8 cellular contexts compared by ENCODE assay signal in genomic region chr4:184649026-184649970, GRCh38. TPM values are rescaled to one million over a fixed set of nuclear protein-coding genes. Genes with fewer than 3 reads are reported as not detected.
DNase-seq lines count a peak whose midpoint lies in the region; ATAC-seq and TF ChIP-seq lines count a peak whose summit lies in the region.

Gene CASP3 (minus strand): TSS chr4:184649447. CDS start chr4:184638453, 10,994 bp downstream.
Gene PRIMPOL (plus strand): TSS chr4:184649738. CDS start chr4:184657141, 7,403 bp downstream.

- peak; percentile 72 for TF ChIP-seq POLR2A in erythroblast (IDR thresholded peaks at IDR 0.05; ENCODE audit: low read length)

- H2AFZ ChIP-seq in PC-3 (ENCODE audit: low read length) = peak within 1 kb of the TSS; percentile 89

- no TSS peak for BruUV-seq in PC-3 (replicated peaks; lab: Mats Ljungman, UMichigan)

- H3K27ac ChIP-seq in PC-3 (ENCODE audit: low read length) = peak within 1 kb of the TSS; percentile 57
- peak within 1 kb of the TSS; percentile 97 for H3K27ac ChIP-seq in muscle layer of colon (ENCODE audit: low read depth, low read length)

- no peaks in the 10 kb centered on the region for H3F3A ChIP-seq in PC-3 (ENCODE audit: low read length, unreplicated experiment)

- H3K9ac ChIP-seq in PC-3 (ENCODE audit: low read length) (peak within 1 kb of the TSS; percentile 88), muscle layer of colon (ENCODE audit: low read length) (peak within 1 kb of the TSS; percentile 95)

- 0 out of 2 replicates have a peak, but pooled peaks have one; percentile 7 for TF ChIP-seq CTCF in PC-3 (conservative IDR thresholded peaks at IDR 0.05; ENCODE audit: low read depth, low read length)

- H3K4me1 ChIP-seq in PC-3 (ENCODE audit: insufficient read depth, low read length) = peaks cover 21% of the 10 kb centered on the region
- H3K4me1 ChIP-seq in muscle layer of colon (ENCODE audit: insufficient read depth, low read length) = peaks cover 37% of the 10 kb centered on the region

- no peaks in the 10 kb centered on the region for H3K36me3 ChIP-seq in PC-3 (ENCODE audit: low read depth, low read length)
- peaks cover 6% of the 10 kb centered on the region for H3K36me3 ChIP-seq in muscle layer of colon (ENCODE audit: insufficient read depth, low read length)

- no peaks in the 10 kb centered on the region for H3K27me3 ChIP-seq in PC-3 (ENCODE audit: low read length)
- no peaks in the 10 kb centered on the region for H3K27me3 ChIP-seq in muscle layer of colon (ENCODE audit: control insufficient read depth in 1 of 2, insufficient read depth in 2 of 2, low read length in 2 of 2)

- POLR2A ChIA-PET in PC-3 (lab: Charles Lee; ENCODE audit: unreplicated experiment) = interaction anchor here (0.6 kb wide), 4 partner anchors 14 to 420 kb away, joined by 3 to 6 read pairs (median 4); no protein-coding TSS in a partner anchor

- intact Hi-C loops in PC-3 (cut with micrococcal nuclease) = loop anchor here (1.0 to 10.0 kb wide), 6 partner anchors 39 to 384 kb away; partner anchors contain the start of genes CENPU and IRF2

- H3K9me3 ChIP-seq in PC-3 (ENCODE audit: low read length) (no peaks in the 10 kb centered on the region), muscle layer of colon (ENCODE audit: low read length) (no peaks in the 10 kb centered on the region)

- peak within 1 kb of the TSS; percentile 96 for H3K4me3 ChIP-seq in Jurkat, Clone E6-1 (ENCODE audit: low read length)
- peak within 1 kb of the TSS; percentile 93 for H3K4me3 ChIP-seq in PC-3 (ENCODE audit: low read length)
- peak within 1 kb of the TSS; percentile 67 to 97 for H3K4me3 ChIP-seq in muscle layer of colon (ENCODE audit: low read depth in 1 of 2, low read length in 2 of 2)

- no peaks in the 10 kb centered on the region for H4K20me1 ChIP-seq in PC-3 (ENCODE audit: low read length)

- ATAC-seq in GM21717 (IDR thresholded peaks at IDR 0.05; ENCODE audit: unreplicated experiment) (peak; percentile 79), PC-3 (peak; percentile 82)

- H3K79me2 ChIP-seq in PC-3 (ENCODE audit: low read length) = peaks cover 54% of the 10 kb centered on the region

- no peaks in the 10 kb centered on the region for H3K9me2 ChIP-seq in PC-3 (replicated peaks; ENCODE audit: low read length)

- DNase-seq in DMS53 treated with DMSO at 0.1 percent for 48 hours (lab: John Stamatoyannopoulos, UW; ENCODE audit: unreplicated experiment) (peak; percentile 93), PC-3 (peak; percentile 89), activated T-cell treated with anti-CD3 and anti-CD28 coated beads for 48 hours (ENCODE audit: low read depth) (peak; percentile 98), erythroblast (lab: John Stamatoyannopoulos, UW) (peak; percentile 96 to 98)
- peak; percentile 87 for DNase-seq in Jurkat, Clone E6-1 (ENCODE audit: low read depth, low spot score)
- peak; percentile 90 to 91 for DNase-seq in stimulated activated CD8-positive, alpha-beta memory T cell treated with anti-CD3 and anti-CD28 coated beads, Interleukin-7, amount 100 ng/mL, for 1 hour (ENCODE audit: low read depth in 2 of 2)

- CTCF ChIA-PET in PC-3 (lab: Charles Lee) = interaction anchor here (1.0 kb wide), 1 partner anchor 96 kb away, joined by 3 read pairs; no protein-coding TSS in a partner anchor

- H3K4me2 ChIP-seq in PC-3 (ENCODE audit: low read length) = peak within 1 kb of the TSS; percentile 90

RNA-seq across cellular contexts. Expression of gene CASP3, which starts in this region (rescaled TPM):
- polyA plus RNA-seq in Jurkat, Clone E6-1 (2012; ENCODE audit: insufficient read depth, insufficient read length) = 43.3 TPM
- total RNA-seq in PC-3 (2014; rRNA removed) = 11.1 and 13.2 TPM in 2 replicates

RNA-seq across cellular contexts. Expression of gene PRIMPOL, which starts in this region (rescaled TPM):
- polyA plus RNA-seq in Jurkat, Clone E6-1 (2012; ENCODE audit: insufficient read depth, insufficient read length) = 25.6 TPM
- total RNA-seq in PC-3 (2014; rRNA removed) = 9.3 and 9.4 TPM in 2 replicates

Comparison
In these comparisons a context has a peak if more than half of its experiments do, and no peak if none do; other contexts are left out.
1. Peak in every context shown above with its lines: DNase-seq, ATAC-seq, H3K4me3 ChIP-seq and H3K27ac ChIP-seq.